Comparison of ENCODE assay signal across 8 cellular contexts in the genomic region with DNA sequence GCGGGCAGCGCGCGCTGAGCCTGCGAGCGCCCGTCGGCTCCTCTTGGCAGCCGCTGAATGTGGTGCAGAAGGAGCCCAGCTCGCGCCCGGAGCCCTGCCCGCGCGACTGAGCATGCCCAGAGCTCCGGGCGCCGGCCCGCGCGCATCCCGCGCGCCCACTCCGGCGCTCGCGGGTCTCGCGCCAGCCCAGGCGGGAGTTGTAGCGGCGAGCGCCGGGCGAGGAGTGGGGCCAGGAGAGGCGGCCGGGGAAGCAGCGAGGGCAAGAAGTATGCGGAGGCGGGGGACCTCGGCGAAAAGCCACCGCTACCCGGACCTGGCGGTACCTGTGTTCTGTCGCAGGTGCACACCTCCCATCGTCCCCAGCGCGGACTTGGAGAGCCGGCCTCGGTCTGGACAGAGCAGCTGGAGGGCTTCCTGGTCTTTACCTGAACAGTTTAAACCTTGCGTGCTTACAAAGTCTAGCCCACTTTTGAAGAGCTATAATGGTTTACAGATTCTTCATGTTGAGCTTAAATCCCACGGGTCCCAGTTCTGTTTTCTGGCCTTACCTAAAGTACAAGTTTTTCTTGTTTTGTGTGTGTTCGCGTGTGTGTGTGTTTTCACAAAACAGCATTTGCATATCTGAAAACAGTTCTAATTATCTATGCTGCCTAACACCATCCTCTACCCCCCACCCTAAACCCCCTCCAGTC. TPM values are rescaled to one million over a fixed set of nuclear protein-coding genes. Genes with fewer than 3 reads are reported as not detected.
A peak's percentile ranks its signal among the peaks of the same experiment; 100 is the strongest.
DNase-seq lines count a peak whose midpoint lies in the region; ATAC-seq and TF ChIP-seq lines count a peak whose summit lies in the region.

Gene DDAH1, minus strand, starts transcription at position 61 of the 692 bp plus-strand sequence. CDS start 114 bp downstream, outside the sequence.

- H3K4me3 ChIP-seq in SJSA1 (peak within 1 kb of the TSS; percentile 81), spleen (peak within 1 kb of the TSS; percentile 47 to 84 (median 64))

- TF ChIP-seq POLR2A in spleen (IDR thresholded peaks at IDR 0.05), result no peak

- peaks cover 30% of the 10 kb centered on the region for H3K36me3 ChIP-seq in SJSA1
- H3K36me3 ChIP-seq in spleen, result no peaks in the 10 kb centered on the region

- ATAC-seq in GM19351 (IDR thresholded peaks at IDR 0.05; ENCODE audit: unreplicated experiment), result peak; percentile 50
- ATAC-seq in left colon, result peak; percentile 70

- H3K4me1 Mint-ChIP-seq in Calu3 (ENCODE audit: low read depth, unreplicated experiment), result peaks cover 28% of the 10 kb centered on the region
- H3K4me1 Mint-ChIP-seq in dendritic cell treated with granulocyte-macrophage colony-stimulating factor and Interleukin-4, amounts not matched to agents 40 ng/mL and 50 ng/mL, for 4 days (ENCODE audit: low read depth), result peaks cover 11% of the 10 kb centered on the region

- H3K4me1 ChIP-seq in SJSA1 (replicated peaks), result peaks cover 76% of the 10 kb centered on the region
- H3K4me1 ChIP-seq in spleen, result peaks cover 0 to 27% (median 8%) of the 10 kb centered on the region in 6 donors

- H3K27me3 ChIP-seq in SJSA1 (replicated peaks) (no peaks in the 10 kb centered on the region), spleen (replicated peaks in 1 of 7) (peaks cover 0 to 48% (median 19%) of the 10 kb centered on the region in 7 donors)

- DNase-seq in Calu3 (peak; percentile 70), HS-27A (ENCODE audit: low read depth) (peak; percentile 27), SJSA1 (ENCODE audit: low read depth in 1 of 2, low spot score in 2 of 2) (no peak), left colon (peak; percentile 63 to 78), spleen (peak; percentile 78), foreskin melanocyte (no peak)

- CTCF ChIA-PET in Calu3 (lab: Charles Lee), result interaction anchor here (0.6 to 1.3 kb wide), 3 partner anchors 57 to 1419 kb away, joined by 3 to 7 read pairs (median 3); no protein-coding TSS in a partner anchor

- H3K27me3 Mint-ChIP-seq in Calu3 (ENCODE audit: unreplicated experiment), result no peaks in the 10 kb centered on the region
- peaks cover 43% of the 10 kb centered on the region for H3K27me3 Mint-ChIP-seq in dendritic cell treated with granulocyte-macrophage colony-stimulating factor and Interleukin-4, amounts not matched to agents 40 ng/mL and 50 ng/mL, for 4 days

- H3K9me3 Mint-ChIP-seq in Calu3 (ENCODE audit: low read depth, unreplicated experiment), result peaks cover 3% of the 10 kb centered on the region
- H3K9me3 Mint-ChIP-seq in dendritic cell treated with granulocyte-macrophage colony-stimulating factor and Interleukin-4, amounts not matched to agents 40 ng/mL and 50 ng/mL, for 4 days, result peaks cover 11% of the 10 kb centered on the region

- H3K27ac ChIP-seq in SJSA1 (peak within 1 kb of the TSS; percentile 81), spleen (peak within 1 kb of the TSS in 7 of 8 donors; percentile 61 to 86 (median 76))

- 4 to 5% (median 4%) methylated on average over 44 to 56 of the region's 56 CpGs for WGBS in spleen, 5 donors

- H3K27ac Mint-ChIP-seq in Calu3 (ENCODE audit: unreplicated experiment), result peak within 1 kb of the TSS; percentile 74
- no peak within 1 kb of the TSS for H3K27ac Mint-ChIP-seq in dendritic cell treated with granulocyte-macrophage colony-stimulating factor and Interleukin-4, amounts not matched to agents 40 ng/mL and 50 ng/mL, for 4 days

- TF ChIP-seq CTCF in Calu3 (IDR thresholded peaks at IDR 0.05; ENCODE audit: unreplicated experiment) (no peak), spleen (IDR thresholded peaks at IDR 0.05 in 8 of 11, conservative IDR thresholded peaks at IDR 0.05 in 3 of 11) (no peak)

- peaks cover 58% of the 10 kb centered on the region for H3K36me3 Mint-ChIP-seq in Calu3 (ENCODE audit: insufficient read depth, unreplicated experiment)
- no peaks in the 10 kb centered on the region for H3K36me3 Mint-ChIP-seq in dendritic cell treated with granulocyte-macrophage colony-stimulating factor and Interleukin-4, amounts not matched to agents 40 ng/mL and 50 ng/mL, for 4 days (ENCODE audit: low read depth)

- no peaks in the 10 kb centered on the region; the same call in 1 of the 2 replicates for H3K9me3 ChIP-seq in SJSA1 (replicated peaks)
- H3K9me3 ChIP-seq in spleen, result no peaks in the 10 kb centered on the region

- peak within 1 kb of the TSS; percentile 79 for H3K4me3 Mint-ChIP-seq in Calu3 (ENCODE audit: low read depth, unreplicated experiment)
- peak within 1 kb of the TSS; percentile 75 for H3K4me3 Mint-ChIP-seq in dendritic cell treated with granulocyte-macrophage colony-stimulating factor and Interleukin-4, amounts not matched to agents 40 ng/mL and 50 ng/mL, for 4 days

- BruUV-seq in Calu3 (replicated peaks; lab: Mats Ljungman, UMichigan), result no TSS peak

- intact Hi-C loops in Calu3 (cut with micrococcal nuclease; ENCODE audit: unreplicated experiment), result no loop called here
- intact Hi-C loops in dendritic cell treated with granulocyte-macrophage colony-stimulating factor and Interleukin-4, amounts not matched to agents 40 ng/mL and 50 ng/mL, for 4 days (cut with micrococcal nuclease), result no loop called here
- intact Hi-C loops in left colon (cut with DNase I, micrococcal nuclease), result loop anchor here in 1 of 2 donors (10.0 kb wide), 1 partner anchor 60 kb away; no protein-coding TSS in a partner anchor
- intact Hi-C loops in spleen (cut with DNase I; ENCODE audit: low total_unique reads), result no loop called here

RNA-seq across cellular contexts. Expression of gene DDAH1, which starts in this region (rescaled TPM):
- total RNA-seq in Calu3 (2022) (84.1 and 98.7 TPM in 2 replicates), left colon (10 to 100 TPM; 88.5 to 93.0 TPM), spleen (10 to 100 TPM in 6 of 7 donors, 1 to 10 TPM in 1; 8.2 to 19.8 (median 15.6) TPM)
- total RNA-seq in SJSA1 (2014; rRNA removed; shearing (Covaris generic)), result 97.5 and 108 TPM in 2 replicates
- 1 to 10 TPM; 1.8 to 3.9 (median 2.3) TPM for polyA plus RNA-seq in spleen

Comparison
In these comparisons a context has a peak if more than half of its experiments do, and no peak if none do; other contexts are left out.
1. DNase-seq: peak in Calu3 (single experiment), HS-27A (single experiment), left colon (2 of 2) and spleen (single experiment); none in SJSA1 (0 of 2) and foreskin melanocyte (single experiment).